In genomic region chr6:40823917-40824891, GRCh38 we compare ENCODE assay signal across 8 cellular contexts.
DNase-seq lines count a peak whose midpoint lies in the region; TF ChIP-seq lines count a peak whose summit lies in the region.
"Not testable (repeated sequence)": the region's sequence is repeated elsewhere in the genome, so short reads cannot be mapped to it uniquely, and the experiment has no call there.

No MANE protein-coding gene starts in this region.

- intact Hi-C loops in spleen (cut with DNase I; ENCODE audit: low total_unique reads): not testable (repeated sequence)

- H3K9ac ChIP-seq in GM23248; liver (ENCODE audit: low read depth in 1 of 2, low read length in 2 of 2): not testable (repeated sequence)

- not testable (repeated sequence) for H3K4me1 ChIP-seq in BE2C; GM23248 (ENCODE audit: insufficient read depth); liver (ENCODE audit: control insufficient read depth in 4 of 4, insufficient read depth in 4 of 4, low read length in 3 of 4); spleen

- H3K9me3 ChIP-seq in BE2C; GM23248 (ENCODE audit: low read depth); liver (ENCODE audit: control insufficient read depth in 4 of 4, low read length in 3 of 4); spleen: not testable (repeated sequence)

- H3K27me3 ChIP-seq in BE2C; GM23248 (replicated peaks; ENCODE audit: insufficient read depth); liver (ENCODE audit: control insufficient read depth in 4 of 4, insufficient read depth in 4 of 4, low read length in 3 of 4): not testable (repeated sequence)
- peaks cover 0 to 25% (median 0%) of the 10 kb centered on the region in 7 donors for H3K27me3 ChIP-seq in spleen (replicated peaks in 1 of 7)

- not testable (repeated sequence) for H3F3A ChIP-seq in GM23248 (ENCODE audit: insufficient read depth)

- DNase-seq in BE2C (peak; percentile 70), GM23248 (peak; percentile 82), NCI-H1417 (lab: John Stamatoyannopoulos, UW) (peak; percentile 29 to 62 (median 51)), RPMI8226 (peak; percentile 81), fibroblast of gingiva (ENCODE audit: low read depth) (peak; percentile 28)
- DNase-seq in activated naive CD4-positive, alpha-beta T cell treated with anti-CD3 and anti-CD28 coated beads, Interleukin-2, amount 50 U/mL, for 16 hours: peak; percentile 21
- DNase-seq in spleen: not testable (repeated sequence)

- in situ Hi-C loops in GM23248 (cut with MboI): not testable (repeated sequence)

- not testable (repeated sequence) for H3K27ac ChIP-seq in GM23248; liver (ENCODE audit: low read depth in 1 of 2, low read length in 2 of 2); spleen

- not testable (repeated sequence) for H2AFZ ChIP-seq in GM23248

- TF ChIP-seq POLR2A in spleen (IDR thresholded peaks at IDR 0.05): not testable (repeated sequence)

- TF ChIP-seq CTCF in BE2C (IDR thresholded peaks at IDR 0.05; ENCODE audit: low read depth, low read length) (peak; percentile 75), liver (IDR thresholded peaks at IDR 0.05; ENCODE audit: low read depth, low read length, missing input control) (peak; percentile 43), spleen (IDR thresholded peaks at IDR 0.05 in 8 of 11, conservative IDR thresholded peaks at IDR 0.05 in 3 of 11) (peak in 10 of 11 experiments; percentile 11 to 69 (median 47))

- H3K79me2 ChIP-seq in GM23248 (ENCODE audit: insufficient read depth): not testable (repeated sequence)

- not testable (repeated sequence) for H4K20me1 ChIP-seq in GM23248 (ENCODE audit: insufficient read depth)

- not testable (repeated sequence) for H3K36me3 ChIP-seq in BE2C; GM23248 (ENCODE audit: low read depth); liver (ENCODE audit: control insufficient read depth in 4 of 4, insufficient read depth in 3 of 4, low read depth in 1 of 4, low read length in 3 of 4); spleen

- not testable (repeated sequence) for H3K4me2 ChIP-seq in GM23248 (ENCODE audit: unreplicated experiment)

- peak; percentile 76 for TF ChIP-seq RAD21 in liver (IDR thresholded peaks at IDR 0.05)

- WGBS in GM23248 (ENCODE audit: low coverage in 1 of 2, low lambda C conversion rate in 2 of 2, missing lambda C conversion rate in 2 of 2), 2 experiments: 40 to 41% methylated on average over 12 of the region's 12 CpGs
- 45% methylated on average over 12 of the region's 12 CpGs for WGBS in liver
- WGBS in spleen, 5 donors: 43 to 47% (median 46%) methylated on average over 12 of the region's 12 CpGs

- H3K9me2 ChIP-seq in GM23248 (ENCODE audit: insufficient read depth): not testable (repeated sequence)

- not testable (repeated sequence) for H3K4me3 ChIP-seq in BE2C (ENCODE audit: low read depth, low read length); GM23248; liver (ENCODE audit: low read depth in 1 of 3, low read length in 3 of 3); spleen
